22 cellular contexts compared by ENCODE assay signal in the genomic region with DNA sequence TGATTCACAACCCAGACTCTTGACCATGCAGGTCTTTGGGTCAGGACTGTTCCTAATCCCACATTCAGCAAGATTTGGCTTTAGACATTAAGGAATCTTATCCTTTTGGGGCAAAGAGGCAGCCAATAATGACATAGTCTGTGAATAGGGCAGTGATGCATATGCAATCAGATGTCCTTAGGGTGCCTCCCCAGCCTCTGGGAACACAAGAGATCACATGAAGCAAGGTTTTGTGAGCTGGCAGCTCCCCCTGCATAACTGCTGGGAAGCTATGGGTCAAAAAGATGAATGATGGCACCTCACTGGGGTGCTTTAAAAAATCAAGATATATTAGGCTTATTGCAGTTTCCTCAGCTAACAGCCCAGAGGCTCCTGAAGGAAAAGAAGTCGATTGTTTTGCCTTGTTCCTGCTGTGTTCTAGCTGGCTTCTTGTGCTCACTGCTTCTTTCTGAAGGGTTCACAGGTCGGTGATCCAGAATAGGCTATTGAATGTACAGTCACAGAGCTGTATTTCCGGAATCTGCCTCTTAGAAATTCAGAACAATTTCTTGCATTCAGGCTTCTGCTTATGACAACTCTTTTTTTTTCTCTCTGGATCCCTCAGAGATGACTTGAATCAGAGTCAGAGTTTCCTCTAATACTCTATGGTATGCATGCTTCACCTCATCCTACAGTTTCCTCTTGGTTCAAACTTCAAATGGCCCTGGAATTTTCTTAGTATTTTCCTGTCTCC. TPM values are rescaled to one million over a fixed set of nuclear protein-coding genes. Genes with fewer than 3 reads are reported as not detected.
DNase-seq lines count a peak whose midpoint lies in the region; TF ChIP-seq lines count a peak whose summit lies in the region.
"Had no signal": no experiment of that assay in that cellular context is flagged by ENCODE, and none has a peak within 500 bp of the region (broad histone marks: within the 10 kb centered on the region; RNA-seq: fewer than 3 reads in every experiment).

No MANE protein-coding gene starts in this region.

- intact Hi-C loops in CD14-positive monocyte (cut with micrococcal nuclease): no loop called here

- DNase-seq in EH (ENCODE audit: low read depth) (peak; percentile 58), RPMI7951 (ENCODE audit: low read depth) (peak; percentile 13), epithelial cell of prostate (ENCODE audit: low read depth, low spot score) (no peak), mesendoderm (peak; percentile 31), hepatic stellate cell (ENCODE audit: low spot score) (no peak), GM13976 (ENCODE audit: low spot score) (no peak), CD14-positive monocyte (ENCODE audit: low spot score) (no peak), DMS53 treated with DMSO at 0.1 percent for 48 hours (lab: John Stamatoyannopoulos, UW; ENCODE audit: unreplicated experiment) (no peak)
- DNase-seq: CD8-positive, alpha-beta T cell; effector memory CD4-positive, alpha-beta T cell; left lung; NCI-H1417; NCI-H748 treated with DMSO at 0.1 percent for 48 hours; retina; stimulated activated naive CD4-positive, alpha-beta T cell treated with Interleukin-2 at 50 U/mL for 16 hours; upper lobe of left lung had no signal

- no peak overlapping the region for H3K9ac ChIP-seq in mesendoderm (ENCODE audit: low read length)

- H3K27me3 Mint-ChIP-seq in CD14-positive monocyte (ENCODE audit: low read depth in 3 of 3): peaks cover 0 to 3% (median 0%) of the 10 kb centered on the region in 3 donors

- H3K4me3 Mint-ChIP-seq in CD14-positive monocyte: no peak overlapping the region
- H3K4me3 Mint-ChIP-seq: CD8-positive, alpha-beta T cell; T-helper 2 cell treated with Interferon-gamma antibody and Interleukin-4, amounts not matched to agents 5 μg/mL and 100 μg/mL, for 36 hours had no signal

- peaks cover 2% of the 10 kb centered on the region for H3K4me1 ChIP-seq in mesendoderm (ENCODE audit: control insufficient read depth, low read depth, low read length)
- H3K4me1 ChIP-seq: gastroesophageal sphincter, HAP-1, left lung, SJSA1, upper lobe of left lung had no signal

- no peak overlapping the region for H2BK120ac ChIP-seq in mesendoderm (ENCODE audit: low read depth, low read length)

- H3K4ac ChIP-seq in mesendoderm (ENCODE audit: low read depth, low read length): no peak overlapping the region

- H3K36me3 Mint-ChIP-seq in CD14-positive monocyte: no peaks in the 10 kb centered on the region
- H3K36me3 Mint-ChIP-seq: CD8-positive, alpha-beta T cell had no signal

- H3K79me1 ChIP-seq in mesendoderm (ENCODE audit: low read length): no peaks in the 10 kb centered on the region

- H3K27ac ChIP-seq in epithelial cell of prostate: peak overlapping the region; percentile 63
- no peak overlapping the region for H3K27ac ChIP-seq in mesendoderm (ENCODE audit: low read depth, low read length)
- H3K27ac ChIP-seq: left lung, neutrophil, SJSA1, upper lobe of left lung had no signal

- no peak overlapping the region for H2AK5ac ChIP-seq in mesendoderm (ENCODE audit: low read length)

- H3K4me3 ChIP-seq in mesendoderm (ENCODE audit: low read length): no peak overlapping the region
- H3K4me3 ChIP-seq: gastroesophageal sphincter, HAP-1, left lung, SJSA1, upper lobe of left lung had no signal

- H3K18ac ChIP-seq in mesendoderm (ENCODE audit: low read length): no peak overlapping the region

- H3K79me2 ChIP-seq in mesendoderm (ENCODE audit: control insufficient read depth, insufficient read depth, low read length): no peaks in the 10 kb centered on the region

- no CpG with 5 or more reads among the region's 3 CpGs for WGBS in mesendoderm (ENCODE audit: extremely low coverage, insufficient coverage, low lambda C conversion rate)

- H3K56ac ChIP-seq in mesendoderm (ENCODE audit: low read length): no peak overlapping the region

- H4K5ac ChIP-seq in mesendoderm (ENCODE audit: low read length): no peak overlapping the region

- TF ChIP-seq CTCF in GM13976 (IDR thresholded peaks at IDR 0.05; ENCODE audit: borderline replicate concordance, control extremely low read depth, extremely low read depth, insufficient read depth, missing control alignments) (no peak), CD14-positive monocyte (IDR thresholded peaks at IDR 0.05) (no peak)

- in situ Hi-C loops in GM13976 (cut with MboI; ENCODE audit: low sequenced_read_pairs, unreplicated experiment): no loop called here

- no peak overlapping the region for H3K23ac ChIP-seq in mesendoderm (ENCODE audit: low read length)

- no peak overlapping the region for H4K8ac ChIP-seq in mesendoderm (ENCODE audit: low read depth, low read length)

- peaks cover 11% of the 10 kb centered on the region for H3K4me1 Mint-ChIP-seq in CD14-positive monocyte

- no peak overlapping the region for H2BK15ac ChIP-seq in mesendoderm (replicated peaks; ENCODE audit: low read depth)

- no peak overlapping the region for H3K27ac Mint-ChIP-seq in CD14-positive monocyte
- H3K27ac Mint-ChIP-seq: CD8-positive, alpha-beta T cell; T-helper 2 cell treated with Interferon-gamma antibody and Interleukin-4, amounts not matched to agents 5 μg/mL and 100 μg/mL, for 36 hours had no signal

- H2BK5ac ChIP-seq in mesendoderm (ENCODE audit: low read length): no peak overlapping the region

- H3K36me3 ChIP-seq in mesendoderm (ENCODE audit: control insufficient read depth, insufficient read depth, low read length): no peaks in the 10 kb centered on the region
- H3K36me3 ChIP-seq: gastroesophageal sphincter, HAP-1, left lung, neutrophil, SJSA1, upper lobe of left lung had no signal

- peaks cover 0 to 1% (median 0%) of the 10 kb centered on the region in 7 donors for H3K9me3 Mint-ChIP-seq in CD14-positive monocyte
- H3K9me3 Mint-ChIP-seq: CD8-positive, alpha-beta T cell; T-helper 2 cell treated with Interferon-gamma antibody and Interleukin-4, amounts not matched to agents 5 μg/mL and 100 μg/mL, for 36 hours had no signal

- no peak overlapping the region for H3K4me2 ChIP-seq in mesendoderm (ENCODE audit: low read length)

- no peaks in the 10 kb centered on the region for H3K27me3 ChIP-seq in mesendoderm (ENCODE audit: insufficient read depth, low read length, poor library complexity)
- H3K27me3 ChIP-seq: gastroesophageal sphincter, left lung, neutrophil, SJSA1, upper lobe of left lung had no signal

RNA-seq across cellular contexts. Expression of gene INSC, which starts 31.7 kb away (rescaled TPM):
- 0.20 TPM in 1 of 2 replicates, not detected in the other for total RNA-seq in RPMI7951 (2014; rRNA removed; shearing (Covaris generic))
- 0.07 TPM for polyA plus RNA-seq in mesendoderm (2013, experiment 1 of 2)
- polyA plus RNA-seq in mesendoderm (2013, experiment 2 of 2): 0.06 TPM
- not detected for polyA plus RNA-seq in CD14-positive monocyte
- total RNA-seq: CD8-positive, alpha-beta T cell; Daoy had no signal

Comparison
In these comparisons a context has a peak if more than half of its experiments do, and no peak if none do; other contexts are left out.
1. DNase-seq: peak in EH (single experiment), RPMI7951 (single experiment) and mesendoderm (single experiment); none in epithelial cell of prostate (single experiment), hepatic stellate cell (single experiment), GM13976 (single experiment), CD14-positive monocyte (single experiment) and DMS53 treated with DMSO at 0.1 percent for 48 hours (single experiment).